26 cellular contexts compared by ENCODE assay signal in the genomic region with DNA sequence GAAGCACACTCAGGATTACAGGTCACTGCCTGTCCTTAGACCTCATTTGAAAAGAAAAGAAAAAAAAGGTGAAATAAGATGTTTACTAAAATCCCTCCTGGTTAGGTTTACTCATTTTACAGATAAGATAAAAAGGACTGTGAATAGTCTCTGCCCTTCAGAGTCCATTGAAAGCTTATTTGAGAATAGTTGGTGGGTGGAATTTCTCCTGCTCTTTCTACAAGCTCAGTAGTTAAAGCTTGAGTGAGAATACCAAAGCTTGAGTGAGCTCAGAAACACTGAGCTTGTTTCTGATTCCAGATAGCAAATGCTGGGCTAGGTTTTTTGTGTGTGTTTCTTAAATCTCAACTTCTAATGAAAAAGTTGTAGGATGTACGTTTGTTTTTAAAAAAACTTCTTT.
"Had no signal": no experiment of that assay in that cellular context is flagged by ENCODE, and none has a peak within 500 bp of the region (broad histone marks: within the 10 kb centered on the region; RNA-seq: fewer than 3 reads in every experiment).

No MANE protein-coding gene starts in this region.

- H3K4me3 ChIP-seq: MG63 had no signal

- ATAC-seq: activated CD8-positive, alpha-beta T cell treated with anti-CD3 and anti-CD28 coated beads, Interleukin-2, amount 10 ng/mL, durations not matched to agents 7 days and 5 days; PC-3; WTC11 had no signal

- H3K27me3 Mint-ChIP-seq: brain; central memory CD8-positive, alpha-beta T cell had no signal

- H3K9me3 Mint-ChIP-seq: activated naive CD4-positive, alpha-beta T cell treated with anti-CD3 and anti-CD28 coated beads, Interleukin-2, amount 50 U/mL, for 24 hours; activated T-helper 1 cell treated with anti-CD3 and anti-CD28 coated beads, Interleukin-12 subunit alpha, Interleukin-12 subunit beta, Interleukin-2, Interleukin-4 antibody, amounts not matched to agents 30 ng/mL and 10 ng/mL and 1 ng/mL, durations not matched to agents 14 hours and 24 hours and 36 hours; brain; central memory CD8-positive, alpha-beta T cell; T-helper 1 cell treated with Interleukin-12 subunit alpha and Interleukin-12 subunit beta and Interleukin-4 antibody, amounts not matched to agents 30 μg/mL and 1 μg/mL, for 36 hours; WTC11 had no signal

- H3K27ac Mint-ChIP-seq: activated CD8-positive, alpha-beta T cell treated with anti-CD3 and anti-CD28 coated beads, Interleukin-2, amount 10 ng/mL, durations not matched to agents 7 days and 5 days; activated naive CD4-positive, alpha-beta T cell treated with anti-CD3 and anti-CD28 coated beads, Interleukin-2, amount 50 U/mL, for 24 hours; activated T-helper 1 cell treated with anti-CD3 and anti-CD28 coated beads, Interleukin-12 subunit alpha, Interleukin-12 subunit beta, Interleukin-2, Interleukin-4 antibody, amounts not matched to agents 30 ng/mL and 10 ng/mL and 1 ng/mL, durations not matched to agents 14 hours and 24 hours and 36 hours; T-helper 1 cell treated with Interleukin-12 subunit alpha and Interleukin-12 subunit beta and Interleukin-4 antibody, amounts not matched to agents 30 μg/mL and 1 μg/mL, for 36 hours; WTC11 had no signal

- H3K4me1 Mint-ChIP-seq: activated naive CD4-positive, alpha-beta T cell treated with anti-CD3 and anti-CD28 coated beads, Interleukin-2, amount 50 U/mL, for 24 hours; brain; central memory CD8-positive, alpha-beta T cell had no signal

- DNase-seq: activated CD4-positive, alpha-beta T cell treated with anti-CD3 and anti-CD28 coated beads for 48 hours; activated CD4-positive, alpha-beta T cell treated with anti-CD3 and anti-CD28 coated beads, Interleukin-2, amount 50 U/mL, for 4 hours; activated CD4-positive, CD25-positive, alpha-beta regulatory T cell treated with anti-CD3 and anti-CD28 coated beads, Interleukin-2, amount 50 U/mL, for 72 hours; activated CD8-positive, alpha-beta memory T cell treated with anti-CD3 and anti-CD28 coated beads, Interleukin-2, amount 50 U/mL, for 48 hours; activated CD8-positive, alpha-beta T cell treated with anti-CD3 and anti-CD28 coated beads, Interleukin-2, amount 10 ng/mL, durations not matched to agents 7 days and 5 days; activated effector memory CD4-positive, alpha-beta T cell treated with Interleukin-2 at 50 U/mL for 16 hours; activated naive CD4-positive, alpha-beta T cell; activated T-cell treated with anti-CD3 and anti-CD28 coated beads, Interleukin-2, amount 50 U/mL, for 1 hour; amniotic stem cell; MG63; MV-4-11; NCI-H1092 treated with DMSO at 0.1 percent for 48 hours; NCI-H1417 treated with DMSO at 0.1 percent for 48 hours; NCI-H1694; NCI-H2029 treated with DMSO at 0.1 percent for 48 hours; NCI-H446; NCI-H524; PC-3; SHP77 treated with DMSO at 0.1 percent for 48 hours had no signal

- FAIRE-seq: astrocyte had no signal

- H3K36me3 Mint-ChIP-seq: activated naive CD4-positive, alpha-beta T cell treated with anti-CD3 and anti-CD28 coated beads, Interleukin-2, amount 50 U/mL, for 24 hours; brain; WTC11 had no signal

- H3K4me3 Mint-ChIP-seq: activated CD8-positive, alpha-beta T cell treated with anti-CD3 and anti-CD28 coated beads, Interleukin-2, amount 10 ng/mL, durations not matched to agents 7 days and 5 days; activated naive CD4-positive, alpha-beta T cell treated with anti-CD3 and anti-CD28 coated beads, Interleukin-2, amount 50 U/mL, for 24 hours; activated T-helper 1 cell treated with anti-CD3 and anti-CD28 coated beads, Interleukin-12 subunit alpha, Interleukin-12 subunit beta, Interleukin-2, Interleukin-4 antibody, amounts not matched to agents 30 ng/mL and 10 ng/mL and 1 ng/mL, durations not matched to agents 14 hours and 24 hours and 36 hours; brain; central memory CD8-positive, alpha-beta T cell; T-helper 1 cell treated with Interleukin-12 subunit alpha and Interleukin-12 subunit beta and Interleukin-4 antibody, amounts not matched to agents 30 μg/mL and 1 μg/mL, for 36 hours; WTC11 had no signal

- H3K9me3 ChIP-seq: MG63 had no signal

- H3K36me3 ChIP-seq: MG63 had no signal
